1 cellular context compared by ENCODE assay signal in the genomic region with DNA sequence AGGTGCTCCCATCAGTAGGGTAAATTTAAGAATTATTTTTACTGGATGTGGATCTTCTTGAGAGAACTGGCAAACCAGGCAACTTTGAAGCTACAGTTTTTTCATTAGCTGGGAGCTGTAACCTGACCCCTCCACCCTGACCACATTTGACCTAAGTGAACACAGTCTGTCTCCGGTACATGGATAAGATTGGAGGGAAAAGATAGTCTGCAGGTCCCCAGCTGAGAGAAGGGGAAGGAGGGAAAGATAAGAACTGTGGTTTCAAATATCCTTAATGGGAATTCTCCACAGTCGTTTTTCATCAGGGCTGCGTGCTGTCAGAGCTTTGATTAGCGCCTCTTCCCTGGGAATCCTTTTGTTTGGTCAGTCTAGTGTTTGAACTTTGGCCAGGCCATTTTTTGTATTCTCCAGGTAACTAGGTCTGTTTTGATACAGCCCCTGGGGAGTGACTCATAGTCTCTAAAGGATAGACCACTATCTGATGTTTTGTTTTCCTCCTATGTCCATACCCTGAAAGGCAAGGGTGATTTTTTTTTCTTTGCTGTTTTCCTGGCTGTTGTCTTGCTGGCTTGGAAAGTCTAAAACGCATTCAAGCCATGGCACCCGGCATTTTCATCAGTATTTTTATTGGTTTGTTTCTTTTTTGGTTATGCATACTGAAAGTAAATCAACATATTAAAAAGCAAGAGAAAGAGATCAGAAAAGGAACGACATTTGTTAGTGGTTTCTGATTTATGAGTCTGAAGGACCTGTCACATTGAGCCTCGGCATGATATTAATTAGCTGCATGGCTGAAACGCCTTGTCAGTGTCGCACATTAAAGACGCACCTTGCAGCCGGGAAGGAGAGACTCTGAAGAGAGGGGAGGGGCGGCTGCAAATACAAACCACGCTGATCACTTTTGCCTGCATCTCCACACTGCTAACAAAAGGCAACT.
A peak's percentile ranks its signal among the peaks of the same experiment; 100 is the strongest.
TF ChIP-seq lines count a peak whose summit lies in the region.

No MANE protein-coding gene starts in this region.

TF ChIP-seq in K562, 482 proteins besides CTCF, POLR2A, EP300 and RAD21 (continued from another document and continues in another):
- TF ChIP-seq, protein P1, sequence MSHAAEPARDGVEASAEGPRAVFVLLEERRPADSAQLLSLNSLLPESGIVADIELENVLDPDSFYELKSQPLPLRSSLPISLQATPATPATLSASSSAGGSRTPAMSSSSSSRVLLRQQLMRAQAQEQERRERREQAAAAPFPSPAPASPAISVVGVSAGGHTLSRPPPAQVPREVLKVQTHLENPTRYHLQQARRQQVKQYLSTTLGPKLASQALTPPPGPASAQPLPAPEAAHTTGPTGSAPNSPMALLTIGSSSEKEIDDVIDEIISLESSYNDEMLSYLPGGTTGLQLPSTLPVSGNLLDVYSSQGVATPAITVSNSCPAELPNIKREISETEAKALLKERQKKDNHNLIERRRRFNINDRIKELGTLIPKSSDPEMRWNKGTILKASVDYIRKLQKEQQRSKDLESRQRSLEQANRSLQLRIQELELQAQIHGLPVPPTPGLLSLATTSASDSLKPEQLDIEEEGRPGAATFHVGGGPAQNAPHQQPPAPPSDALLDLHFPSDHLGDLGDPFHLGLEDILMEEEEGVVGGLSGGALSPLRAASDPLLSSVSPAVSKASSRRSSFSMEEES (CRISPR knock-in tag; IDR thresholded peaks at IDR 0.05) = no peak
- TF ChIP-seq NCOA1 (IDR thresholded peaks at IDR 0.05; ENCODE audit: low read depth) = peak; percentile 93
- TF ChIP-seq, protein P2, sequence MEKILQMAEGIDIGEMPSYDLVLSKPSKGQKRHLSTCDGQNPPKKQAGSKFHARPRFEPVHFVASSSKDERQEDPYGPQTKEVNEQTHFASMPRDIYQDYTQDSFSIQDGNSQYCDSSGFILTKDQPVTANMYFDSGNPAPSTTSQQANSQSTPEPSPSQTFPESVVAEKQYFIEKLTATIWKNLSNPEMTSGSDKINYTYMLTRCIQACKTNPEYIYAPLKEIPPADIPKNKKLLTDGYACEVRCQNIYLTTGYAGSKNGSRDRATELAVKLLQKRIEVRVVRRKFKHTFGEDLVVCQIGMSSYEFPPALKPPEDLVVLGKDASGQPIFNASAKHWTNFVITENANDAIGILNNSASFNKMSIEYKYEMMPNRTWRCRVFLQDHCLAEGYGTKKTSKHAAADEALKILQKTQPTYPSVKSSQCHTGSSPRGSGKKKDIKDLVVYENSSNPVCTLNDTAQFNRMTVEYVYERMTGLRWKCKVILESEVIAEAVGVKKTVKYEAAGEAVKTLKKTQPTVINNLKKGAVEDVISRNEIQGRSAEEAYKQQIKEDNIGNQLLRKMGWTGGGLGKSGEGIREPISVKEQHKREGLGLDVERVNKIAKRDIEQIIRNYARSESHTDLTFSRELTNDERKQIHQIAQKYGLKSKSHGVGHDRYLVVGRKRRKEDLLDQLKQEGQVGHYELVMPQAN (IDR thresholded peaks at IDR 0.05; ENCODE audit: borderline replicate concordance) = no peak
- TF ChIP-seq SMAD4 (CRISPR knock-in tag; conservative IDR thresholded peaks at IDR 0.05) = peak; percentile 96
- TF ChIP-seq SMARCE1 (IDR thresholded peaks at IDR 0.05) = peak; percentile 97
- peak; percentile 95 for TF ChIP-seq CBFA2T3 (IDR thresholded peaks at IDR 0.05)
- peak; percentile 93; the same call in 1 of the 2 replicates for TF ChIP-seq ESRRA (IDR thresholded peaks at IDR 0.05; ENCODE audit: borderline replicate concordance, low read depth)
- TF ChIP-seq, protein P3, sequence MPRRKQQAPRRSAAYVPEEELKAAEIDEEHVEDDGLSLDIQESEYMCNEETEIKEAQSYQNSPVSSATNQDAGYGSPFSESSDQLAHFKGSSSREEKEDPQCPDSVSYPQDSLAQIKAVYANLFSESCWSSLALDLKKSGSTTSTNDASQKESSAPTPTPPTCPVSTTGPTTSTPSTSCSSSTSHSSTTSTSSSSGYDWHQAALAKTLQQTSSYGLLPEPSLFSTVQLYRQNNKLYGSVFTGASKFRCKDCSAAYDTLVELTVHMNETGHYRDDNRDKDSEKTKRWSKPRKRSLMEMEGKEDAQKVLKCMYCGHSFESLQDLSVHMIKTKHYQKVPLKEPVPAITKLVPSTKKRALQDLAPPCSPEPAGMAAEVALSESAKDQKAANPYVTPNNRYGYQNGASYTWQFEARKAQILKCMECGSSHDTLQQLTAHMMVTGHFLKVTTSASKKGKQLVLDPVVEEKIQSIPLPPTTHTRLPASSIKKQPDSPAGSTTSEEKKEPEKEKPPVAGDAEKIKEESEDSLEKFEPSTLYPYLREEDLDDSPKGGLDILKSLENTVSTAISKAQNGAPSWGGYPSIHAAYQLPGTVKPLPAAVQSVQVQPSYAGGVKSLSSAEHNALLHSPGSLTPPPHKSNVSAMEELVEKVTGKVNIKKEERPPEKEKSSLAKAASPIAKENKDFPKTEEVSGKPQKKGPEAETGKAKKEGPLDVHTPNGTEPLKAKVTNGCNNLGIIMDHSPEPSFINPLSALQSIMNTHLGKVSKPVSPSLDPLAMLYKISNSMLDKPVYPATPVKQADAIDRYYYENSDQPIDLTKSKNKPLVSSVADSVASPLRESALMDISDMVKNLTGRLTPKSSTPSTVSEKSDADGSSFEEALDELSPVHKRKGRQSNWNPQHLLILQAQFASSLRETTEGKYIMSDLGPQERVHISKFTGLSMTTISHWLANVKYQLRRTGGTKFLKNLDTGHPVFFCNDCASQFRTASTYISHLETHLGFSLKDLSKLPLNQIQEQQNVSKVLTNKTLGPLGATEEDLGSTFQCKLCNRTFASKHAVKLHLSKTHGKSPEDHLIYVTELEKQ (CRISPR knock-in tag; IDR thresholded peaks at IDR 0.05) = no peak
- TF ChIP-seq CC2D1A (IDR thresholded peaks at IDR 0.05) = peak; percentile 74; the same call in 1 of the 2 replicates
- TF ChIP-seq TCF3 (CRISPR knock-in tag; IDR thresholded peaks at IDR 0.05) = peak; percentile 81
- TF ChIP-seq FOS (IDR thresholded peaks at IDR 0.05; ENCODE audit: extremely low read depth, insufficient read length) = peak; percentile 26
- TF ChIP-seq, protein P4, sequence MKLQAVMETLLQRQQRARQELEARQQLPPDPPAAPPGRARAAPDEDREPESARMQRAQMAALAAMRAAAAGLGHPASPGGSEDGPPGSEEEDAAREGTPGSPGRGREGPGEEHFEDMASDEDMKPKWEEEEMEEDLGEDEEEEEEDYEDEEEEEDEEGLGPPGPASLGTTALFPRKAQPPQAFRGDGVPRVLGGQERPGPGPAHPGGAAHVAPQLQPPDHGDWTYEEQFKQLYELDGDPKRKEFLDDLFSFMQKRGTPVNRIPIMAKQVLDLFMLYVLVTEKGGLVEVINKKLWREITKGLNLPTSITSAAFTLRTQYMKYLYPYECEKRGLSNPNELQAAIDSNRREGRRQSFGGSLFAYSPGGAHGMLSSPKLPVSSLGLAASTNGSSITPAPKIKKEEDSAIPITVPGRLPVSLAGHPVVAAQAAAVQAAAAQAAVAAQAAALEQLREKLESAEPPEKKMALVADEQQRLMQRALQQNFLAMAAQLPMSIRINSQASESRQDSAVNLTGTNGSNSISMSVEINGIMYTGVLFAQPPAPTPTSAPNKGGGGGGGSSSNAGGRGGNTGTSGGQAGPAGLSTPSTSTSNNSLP (IDR thresholded peaks at IDR 0.05; ENCODE audit: borderline replicate concordance, low read depth, low read length) = 0 out of 2 replicates have a peak, but pooled peaks have one; percentile 52
- TF ChIP-seq MCM2 (IDR thresholded peaks at IDR 0.05; ENCODE audit: low read depth) = no peak
- TF ChIP-seq ELF1 (tag; IDR thresholded peaks at IDR 0.05) = peak; percentile 34; the same call in 1 of the 2 replicates
- peak; percentile 91 for TF ChIP-seq HDAC3 (IDR thresholded peaks at IDR 0.05; ENCODE audit: borderline replicate concordance, partially characterized antibody)
- TF ChIP-seq, protein P5, sequence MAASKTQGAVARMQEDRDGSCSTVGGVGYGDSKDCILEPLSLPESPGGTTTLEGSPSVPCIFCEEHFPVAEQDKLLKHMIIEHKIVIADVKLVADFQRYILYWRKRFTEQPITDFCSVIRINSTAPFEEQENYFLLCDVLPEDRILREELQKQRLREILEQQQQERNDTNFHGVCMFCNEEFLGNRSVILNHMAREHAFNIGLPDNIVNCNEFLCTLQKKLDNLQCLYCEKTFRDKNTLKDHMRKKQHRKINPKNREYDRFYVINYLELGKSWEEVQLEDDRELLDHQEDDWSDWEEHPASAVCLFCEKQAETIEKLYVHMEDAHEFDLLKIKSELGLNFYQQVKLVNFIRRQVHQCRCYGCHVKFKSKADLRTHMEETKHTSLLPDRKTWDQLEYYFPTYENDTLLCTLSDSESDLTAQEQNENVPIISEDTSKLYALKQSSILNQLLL (CRISPR knock-in tag; IDR thresholded peaks at IDR 0.05; ENCODE audit: borderline replicate concordance) = no peak
- TF ChIP-seq ZNF696 (CRISPR knock-in tag; conservative IDR thresholded peaks at IDR 0.05) = no peak
- peak; percentile 63 to 81 for TF ChIP-seq NCOA2 (IDR thresholded peaks at IDR 0.05; ENCODE audit: partially characterized antibody in 2 of 2)
- peak; percentile 87 for TF ChIP-seq TAL1 (IDR thresholded peaks at IDR 0.05)
- peak; percentile 70; the same call in 1 of the 2 replicates for TF ChIP-seq MEF2D (tag; conservative IDR thresholded peaks at IDR 0.05; ENCODE audit: low read depth)
- 0 out of 4 replicates have a peak, but pooled peaks of 1 of the 2 experiments have one; percentile 24 for TF ChIP-seq MAZ (CRISPR knock-in tag; conservative IDR thresholded peaks at IDR 0.05 in 1 of 2, IDR thresholded peaks at IDR 0.05 in 1 of 2)
- TF ChIP-seq SMARCA4 (IDR thresholded peaks at IDR 0.05) = peak; percentile 95
- no peak for TF ChIP-seq HDAC6 (IDR thresholded peaks at IDR 0.05; ENCODE audit: low read depth, low read length)
- TF ChIP-seq ETV1 (tag; conservative IDR thresholded peaks at IDR 0.05; ENCODE audit: low read depth) = peak; percentile 87
- TF ChIP-seq RBBP5 (IDR thresholded peaks at IDR 0.05; ENCODE audit: borderline replicate concordance, insufficient read depth, low read length, poor library complexity, severe bottlenecking) = no peak
- TF ChIP-seq, protein P6, sequence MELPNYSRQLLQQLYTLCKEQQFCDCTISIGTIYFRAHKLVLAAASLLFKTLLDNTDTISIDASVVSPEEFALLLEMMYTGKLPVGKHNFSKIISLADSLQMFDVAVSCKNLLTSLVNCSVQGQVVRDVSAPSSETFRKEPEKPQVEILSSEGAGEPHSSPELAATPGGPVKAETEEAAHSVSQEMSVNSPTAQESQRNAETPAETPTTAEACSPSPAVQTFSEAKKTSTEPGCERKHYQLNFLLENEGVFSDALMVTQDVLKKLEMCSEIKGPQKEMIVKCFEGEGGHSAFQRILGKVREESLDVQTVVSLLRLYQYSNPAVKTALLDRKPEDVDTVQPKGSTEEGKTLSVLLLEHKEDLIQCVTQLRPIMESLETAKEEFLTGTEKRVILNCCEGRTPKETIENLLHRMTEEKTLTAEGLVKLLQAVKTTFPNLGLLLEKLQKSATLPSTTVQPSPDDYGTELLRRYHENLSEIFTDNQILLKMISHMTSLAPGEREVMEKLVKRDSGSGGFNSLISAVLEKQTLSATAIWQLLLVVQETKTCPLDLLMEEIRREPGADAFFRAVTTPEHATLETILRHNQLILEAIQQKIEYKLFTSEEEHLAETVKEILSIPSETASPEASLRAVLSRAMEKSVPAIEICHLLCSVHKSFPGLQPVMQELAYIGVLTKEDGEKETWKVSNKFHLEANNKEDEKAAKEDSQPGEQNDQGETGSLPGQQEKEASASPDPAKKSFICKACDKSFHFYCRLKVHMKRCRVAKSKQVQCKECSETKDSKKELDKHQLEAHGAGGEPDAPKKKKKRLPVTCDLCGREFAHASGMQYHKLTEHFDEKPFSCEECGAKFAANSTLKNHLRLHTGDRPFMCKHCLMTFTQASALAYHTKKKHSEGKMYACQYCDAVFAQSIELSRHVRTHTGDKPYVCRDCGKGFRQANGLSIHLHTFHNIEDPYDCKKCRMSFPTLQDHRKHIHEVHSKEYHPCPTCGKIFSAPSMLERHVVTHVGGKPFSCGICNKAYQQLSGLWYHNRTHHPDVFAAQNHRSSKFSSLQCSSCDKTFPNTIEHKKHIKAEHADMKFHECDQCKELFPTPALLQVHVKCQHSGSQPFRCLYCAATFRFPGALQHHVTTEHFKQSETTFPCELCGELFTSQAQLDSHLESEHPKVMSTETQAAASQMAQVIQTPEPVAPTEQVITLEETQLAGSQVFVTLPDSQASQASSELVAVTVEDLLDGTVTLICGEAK (IDR thresholded peaks at IDR 0.05) = 0 out of 2 replicates have a peak, but pooled peaks have one; percentile 8
- TF ChIP-seq, protein P6 (CRISPR knock-in tag; IDR thresholded peaks at IDR 0.05) = no peak
- TF ChIP-seq RCOR1 (IDR thresholded peaks at IDR 0.05; ENCODE audit: borderline replicate concordance in 1 of 2, low read depth in 2 of 2, low read length in 2 of 2) = peak; percentile 72 to 97
- TF ChIP-seq MEIS2 (IDR thresholded peaks at IDR 0.05; ENCODE audit: partially characterized antibody) = peak; percentile 96
- TF ChIP-seq PML (IDR thresholded peaks at IDR 0.05; ENCODE audit: low read length) = peak; percentile 83
- peak in 1 of 2 experiments; percentile 51; a peak in 1 of 4 replicates for TF ChIP-seq TEAD1 (CRISPR knock-in tag; IDR thresholded peaks at IDR 0.05)
- peak; percentile 70 for TF ChIP-seq NBN (IDR thresholded peaks at IDR 0.05; ENCODE audit: low read depth)
- no peak for TF ChIP-seq PTBP1 (IDR thresholded peaks at IDR 0.05; ENCODE audit: low read depth, low read length)
- peak in 1 of 2 experiments; percentile 73; a peak in 1 of 4 replicates for TF ChIP-seq ARNT (IDR thresholded peaks at IDR 0.05)
